Comparison of ENCODE assay signal across 9 cellular contexts in genomic region chr4:8441499-8442091, GRCh38. TPM values are rescaled to one million over a fixed set of nuclear protein-coding genes. Genes with fewer than 3 reads are reported as not detected.
DNase-seq lines count a peak whose midpoint lies in the region; ATAC-seq and TF ChIP-seq lines count a peak whose summit lies in the region.
"Had no signal": no experiment of that assay in that cellular context is flagged by ENCODE, and none has a peak within 500 bp of the region (broad histone marks: within the 10 kb centered on the region; RNA-seq: fewer than 3 reads in every experiment).

No MANE protein-coding gene starts in this region.

- peaks cover 64% of the 10 kb centered on the region for H3K36me3 Mint-ChIP-seq in activated T-cell treated with anti-CD3 and anti-CD28 coated beads, Interleukin-2, amount 50 U/mL, for 24 hours (ENCODE audit: low read depth)
- peaks cover 23% of the 10 kb centered on the region for H3K36me3 Mint-ChIP-seq in activated naive CD8-positive, alpha-beta T cell treated with anti-CD3 and anti-CD28 coated beads, Interleukin-2, amount 50 U/mL, for 24 hours (ENCODE audit: low read depth)

- H3K27ac ChIP-seq in left lung (peak overlapping the region in 1 of 2 donors; percentile 97), thymus (ENCODE audit: low read depth) (no peak overlapping the region)

- H3K4me3 ChIP-seq in left lung (peak overlapping the region; percentile 96 to 100), thymus (ENCODE audit: low read length) (peak overlapping the region; percentile 67)

- peak overlapping the region; percentile 95 for H3K4me3 Mint-ChIP-seq in activated T-cell treated with anti-CD3 and anti-CD28 coated beads, Interleukin-2, amount 50 U/mL, for 24 hours
- peak overlapping the region; percentile 99 for H3K4me3 Mint-ChIP-seq in activated naive CD8-positive, alpha-beta T cell treated with anti-CD3 and anti-CD28 coated beads, Interleukin-2, amount 50 U/mL, for 24 hours

- no peaks in the 10 kb centered on the region for H3K27me3 Mint-ChIP-seq in activated T-cell treated with anti-CD3 and anti-CD28 coated beads, Interleukin-2, amount 50 U/mL, for 24 hours
- peaks cover 2% of the 10 kb centered on the region for H3K27me3 Mint-ChIP-seq in activated naive CD8-positive, alpha-beta T cell treated with anti-CD3 and anti-CD28 coated beads, Interleukin-2, amount 50 U/mL, for 24 hours

- H3K4me1 ChIP-seq in left lung (peaks cover 19 to 59% of the 10 kb centered on the region in 2 donors), thymus (ENCODE audit: control insufficient read depth, insufficient read depth, low read length) (peaks cover 25% of the 10 kb centered on the region)

- no peaks in the 10 kb centered on the region for H3K9me3 Mint-ChIP-seq in activated T-cell treated with anti-CD3 and anti-CD28 coated beads, Interleukin-2, amount 50 U/mL, for 24 hours
- H3K9me3 Mint-ChIP-seq in activated naive CD8-positive, alpha-beta T cell treated with anti-CD3 and anti-CD28 coated beads, Interleukin-2, amount 50 U/mL, for 24 hours: no peaks in the 10 kb centered on the region

- intact Hi-C loops in left lung (cut with DNase I): no loop called here

- H3K27ac Mint-ChIP-seq in activated T-cell treated with anti-CD3 and anti-CD28 coated beads, Interleukin-2, amount 50 U/mL, for 24 hours: peak overlapping the region; percentile 57
- H3K27ac Mint-ChIP-seq in activated naive CD8-positive, alpha-beta T cell treated with anti-CD3 and anti-CD28 coated beads, Interleukin-2, amount 50 U/mL, for 24 hours: peak overlapping the region; percentile 78

- no peak for ATAC-seq in activated naive CD8-positive, alpha-beta T cell treated with anti-CD3 and anti-CD28 coated beads, Interleukin-2, amount 50 U/mL, for 24 hours
- no peak for ATAC-seq in left lung
- ATAC-seq in HG03025 (IDR thresholded peaks at IDR 0.05; ENCODE audit: low FRiP score, unreplicated experiment): no peak

- H3K9me3 ChIP-seq in left lung (no peaks in the 10 kb centered on the region), thymus (ENCODE audit: control insufficient read depth) (no peaks in the 10 kb centered on the region)

- WGBS in thymus: 69% methylated on average over 17 of the region's 17 CpGs

- DNase-seq in activated T-cell treated with anti-CD3 and anti-CD28 coated beads, Interleukin-2, amount 50 U/mL, for 24 hours: no peak
- DNase-seq in activated T-cell treated with anti-CD3 and anti-CD28 coated beads for 4 hours: no peak
- DNase-seq in activated naive CD8-positive, alpha-beta T cell treated with anti-CD3 and anti-CD28 coated beads, Interleukin-2, amount 50 U/mL, for 24 hours: no peak
- no peak for DNase-seq in left lung
- DNase-seq in DMS79 treated with DMSO at 0.1 percent for 48 hours (lab: John Stamatoyannopoulos, UW): no peak
- no peak for DNase-seq in nucleus accumbens (lab: John Stamatoyannopoulos, UW)
- DNase-seq: NCI-H1105 treated with DMSO at 0.1 percent for 48 hours had no signal

- H3K4me1 Mint-ChIP-seq in activated T-cell treated with anti-CD3 and anti-CD28 coated beads, Interleukin-2, amount 50 U/mL, for 24 hours (ENCODE audit: low read depth): peaks cover 73% of the 10 kb centered on the region
- H3K4me1 Mint-ChIP-seq in activated naive CD8-positive, alpha-beta T cell treated with anti-CD3 and anti-CD28 coated beads, Interleukin-2, amount 50 U/mL, for 24 hours: peaks cover 73% of the 10 kb centered on the region

- no peak for TF ChIP-seq CTCF in left lung (IDR thresholded peaks at IDR 0.05)

- H3K27me3 ChIP-seq in left lung (no peaks in the 10 kb centered on the region), thymus (ENCODE audit: control insufficient read depth, insufficient read depth) (no peaks in the 10 kb centered on the region)

- H3K36me3 ChIP-seq in left lung (peaks cover 0 to 3% of the 10 kb centered on the region in 2 donors), thymus (ENCODE audit: control insufficient read depth, insufficient read depth) (peaks cover 4% of the 10 kb centered on the region)

RNA-seq across cellular contexts. Expression of gene TRMT44, which starts 1.0 kb away (rescaled TPM):
- total RNA-seq in left lung: 10 to 100 TPM; 15.0 to 18.7 TPM
- polyA plus RNA-seq in thymus: 8.4 TPM

RNA-seq across cellular contexts. Expression of gene ACOX3, which starts 1.1 kb away (rescaled TPM):
- total RNA-seq in left lung: 10 to 100 TPM; 22.5 to 31.7 TPM
- polyA plus RNA-seq in thymus: 18.1 TPM
